8 cellular contexts compared by ENCODE assay signal in genomic region chr20:45405566-45406259, GRCh38. TPM values are rescaled to one million over a fixed set of nuclear protein-coding genes. Genes with fewer than 3 reads are reported as not detected.
DNase-seq lines count a peak whose midpoint lies in the region; ATAC-seq and TF ChIP-seq lines count a peak whose summit lies in the region.

No MANE protein-coding gene starts in this region.

- TF ChIP-seq RAD21 in neural cell (conservative IDR thresholded peaks at IDR 0.05) = no peak

- H4K20me1 ChIP-seq in SU-DHL-6 (ENCODE audit: low read depth, low read length) (no peaks in the 10 kb centered on the region), neural cell (ENCODE audit: insufficient read depth) (no peaks in the 10 kb centered on the region)

- H3K4me2 ChIP-seq in SU-DHL-6 (ENCODE audit: low read depth, low read length, poor library complexity, severe bottlenecking) (peak overlapping the region; percentile 48), neural cell (ENCODE audit: low read length) (peak overlapping the region; percentile 48)

- H3K4me3 ChIP-seq in SU-DHL-6 (ENCODE audit: insufficient read depth, low read length, poor library complexity, severe bottlenecking) (peak overlapping the region; percentile 41), esophagus squamous epithelium (peak overlapping the region; percentile 78 to 88 (median 84)), neural cell (ENCODE audit: low read length) (peak overlapping the region; percentile 86)

- H3K27me3 ChIP-seq in SU-DHL-6 (ENCODE audit: low read length) (no peaks in the 10 kb centered on the region; the same call in 1 of the 2 replicates), esophagus squamous epithelium (no peaks in the 10 kb centered on the region), neural cell (ENCODE audit: insufficient read depth, low read depth, low read length) (peaks cover 19% of the 10 kb centered on the region)

- H3K9ac ChIP-seq in SU-DHL-6 (ENCODE audit: low read length) (peak overlapping the region; percentile 35), neural cell (ENCODE audit: low read length) (peak overlapping the region; percentile 70)

- peaks cover 10% of the 10 kb centered on the region; the same call in 1 of the 2 replicates for H3K9me3 ChIP-seq in SU-DHL-6 (ENCODE audit: insufficient read depth, low read length)
- H3K9me3 ChIP-seq in esophagus squamous epithelium = peaks cover 0 to 4% (median 2%) of the 10 kb centered on the region in 3 donors
- H3K9me3 ChIP-seq in neural cell (ENCODE audit: low read length) = peaks cover 4% of the 10 kb centered on the region

- peak; percentile 32 for ATAC-seq in activated CD4-positive, CD25-positive, alpha-beta regulatory T cell treated with anti-CD3 and anti-CD28 coated beads, Interleukin-2, amount 50 U/mL, for 24 hours
- ATAC-seq in HG03432 (IDR thresholded peaks at IDR 0.05; ENCODE audit: unreplicated experiment) (no peak), HG03460 (IDR thresholded peaks at IDR 0.05; ENCODE audit: unreplicated experiment) (no peak), HG03520 (IDR thresholded peaks at IDR 0.05; ENCODE audit: unreplicated experiment) (no peak)

- intact Hi-C loops in esophagus squamous epithelium (cut with DNase I) = no loop called here

- H3K27ac ChIP-seq in SU-DHL-6 (ENCODE audit: low read depth, low read length) (no peak overlapping the region), esophagus squamous epithelium (peak overlapping the region; percentile 86 to 95 (median 93)), neural cell (ENCODE audit: low read length) (no peak overlapping the region)

- WGBS in esophagus squamous epithelium, 2 donors = 6% methylated on average over 8 to 12 of the region's 49 CpGs

- peaks cover 7 to 33% (median 11%) of the 10 kb centered on the region in 3 donors for H3K4me1 ChIP-seq in esophagus squamous epithelium

- no peak for TF ChIP-seq CTCF in SU-DHL-6 (IDR thresholded peaks at IDR 0.05; ENCODE audit: insufficient read depth, low read length, poor library complexity, severe bottlenecking)
- no peak for TF ChIP-seq CTCF in esophagus squamous epithelium (IDR thresholded peaks at IDR 0.05)
- no peak for TF ChIP-seq CTCF in neural cell (IDR thresholded peaks at IDR 0.05; ENCODE audit: poor library complexity, severe bottlenecking)

- TF ChIP-seq EP300 in neural cell (conservative IDR thresholded peaks at IDR 0.05; ENCODE audit: poor library complexity, severe bottlenecking) = no peak

- H3K36me3 ChIP-seq in SU-DHL-6 (ENCODE audit: low read length) = no peaks in the 10 kb centered on the region
- H3K36me3 ChIP-seq in esophagus squamous epithelium = peaks cover 0 to 27% (median 5%) of the 10 kb centered on the region in 3 donors
- no peaks in the 10 kb centered on the region for H3K36me3 ChIP-seq in neural cell (ENCODE audit: insufficient read depth, low read length)

- H3K9me2 ChIP-seq in SU-DHL-6 (replicated peaks; ENCODE audit: insufficient read depth, low read length) (no peaks in the 10 kb centered on the region), neural cell (ENCODE audit: insufficient read depth, low read length) (no peaks in the 10 kb centered on the region)

- H3K79me2 ChIP-seq in SU-DHL-6 (ENCODE audit: insufficient read depth, low read length) (no peaks in the 10 kb centered on the region), neural cell (replicated peaks; ENCODE audit: insufficient read depth, low read length) (no peaks in the 10 kb centered on the region)

- no peak for TF ChIP-seq POLR2A in esophagus squamous epithelium (IDR thresholded peaks at IDR 0.05)

- H3F3A ChIP-seq in SU-DHL-6 (ENCODE audit: insufficient read depth) (no peaks in the 10 kb centered on the region), neural cell (ENCODE audit: insufficient read depth, low read length, poor library complexity, severe bottlenecking) (no peaks in the 10 kb centered on the region)

- no peak for DNase-seq in activated CD4-positive, CD25-positive, alpha-beta regulatory T cell treated with anti-CD3 and anti-CD28 coated beads, Interleukin-2, amount 50 U/mL, for 72 hours
- DNase-seq in esophagus squamous epithelium (lab: John Stamatoyannopoulos, UW) = no peak

- H2AFZ ChIP-seq in SU-DHL-6 (ENCODE audit: low read depth, low read length, severe bottlenecking) (peak overlapping the region; percentile 9), neural cell (ENCODE audit: low read depth, low read length) (no peak overlapping the region)

TF ChIP-seq in neural cell, 6 proteins besides CTCF, POLR2A, EP300 and RAD21:
- TF ChIP-seq EZH2 (IDR thresholded peaks at IDR 0.05; ENCODE audit: borderline replicate concordance, insufficient read depth, low read length, poor library complexity, severe bottlenecking) (no peak), SMC3 (conservative IDR thresholded peaks at IDR 0.05; ENCODE audit: poor library complexity) (no peak), TAF1 (IDR thresholded peaks at IDR 0.05; ENCODE audit: low read depth) (no peak), POLR2AphosphoS5 (IDR thresholded peaks at IDR 0.05) (no peak), MXI1 (conservative IDR thresholded peaks at IDR 0.05; ENCODE audit: poor library complexity, severe bottlenecking) (no peak), REST (IDR thresholded peaks at IDR 0.05; ENCODE audit: borderline replicate concordance) (no peak)

RNA-seq across cellular contexts. Expression of gene DBNDD2, which starts 2.4 kb away (rescaled TPM):
- total RNA-seq in esophagus squamous epithelium = 10 to 100 TPM; 14.1 to 39.3 (median 32.2) TPM
- 9.1 and 18.4 TPM in 2 replicates for polyA plus RNA-seq in neural cell
- polyA minus RNA-seq in neural cell = 2.2 and 9.0 TPM in 2 replicates

RNA-seq across cellular contexts. Expression of gene PIGT, which starts 10.2 kb away (rescaled TPM):
- total RNA-seq in esophagus squamous epithelium = 10 to 100 TPM; 38.6 to 48.1 (median 44.0) TPM
- 24.3 and 29.1 TPM in 2 replicates for polyA plus RNA-seq in neural cell
- 31.2 and 32.3 TPM in 2 replicates for polyA minus RNA-seq in neural cell

RNA-seq across cellular contexts. Expression of gene TP53TG5, which starts 27.6 kb away (rescaled TPM):
- total RNA-seq in esophagus squamous epithelium = not detected
- not detected in 2 replicates for polyA plus RNA-seq in neural cell
- not detected in 2 replicates for polyA minus RNA-seq in neural cell

RNA-seq across cellular contexts. Expression of gene SYS1, which starts 42.8 kb away (rescaled TPM):
- total RNA-seq in esophagus squamous epithelium = 10 to 100 TPM; 22.3 to 32.4 (median 27.0) TPM
- polyA plus RNA-seq in neural cell = 15.8 and 16.1 TPM in 2 replicates
- polyA minus RNA-seq in neural cell = 41.0 and 46.7 TPM in 2 replicates

RNA-seq across cellular contexts. Expression of gene SDC4, which starts 57.5 kb away (rescaled TPM):
- 100 to 1,000 TPM in 3 of 4 donors, 10 to 100 TPM in 1; 88.1 to 174 (median 120) TPM for total RNA-seq in esophagus squamous epithelium
- 0.24 TPM in 1 of 2 replicates, not detected in the other for polyA plus RNA-seq in neural cell
- 0.23 TPM in 1 of 2 replicates, not detected in the other for polyA minus RNA-seq in neural cell

Comparison
In these comparisons a context has a peak if more than half of its experiments do, and no peak if none do; other contexts are left out.
1. ATAC-seq: peak in activated CD4-positive, CD25-positive, alpha-beta regulatory T cell treated with anti-CD3 and anti-CD28 coated beads, Interleukin-2, amount 50 U/mL, for 24 hours (2 of 2); none in HG03432 (single experiment), HG03460 (single experiment) and HG03520 (single experiment).
2. H3K27ac ChIP-seq: peak in esophagus squamous epithelium (4 of 4); none in SU-DHL-6 (single experiment) and neural cell (single experiment).
3. Peak in every context shown above with its lines, with median percentiles within 50 percentile points of each other: H3K4me3 ChIP-seq.